ENCODE assay signal across 8 cellular contexts in genomic region chr1:113391643-113392271, GRCh38. TPM values are rescaled to one million over a fixed set of nuclear protein-coding genes. Genes with fewer than 3 reads are reported as not detected.
DNase-seq lines count a peak whose midpoint lies in the region; ATAC-seq lines count a peak whose summit lies in the region.

No MANE protein-coding gene starts in this region.

- H3K4me1 Mint-ChIP-seq in activated naive CD8-positive, alpha-beta T cell treated with anti-CD3 and anti-CD28 coated beads, Interleukin-2, amount 10 ng/mL, durations not matched to agents 7 days and 5 days: peaks cover 26% of the 10 kb centered on the region
- peaks cover 16 to 18% of the 10 kb centered on the region in 2 donors for H3K4me1 Mint-ChIP-seq in stimulated activated naive B cell treated with anti-CD40 and anti-IgM and Interleukin-4, amounts not matched to agents 10 μg/mL and 1 μg/mL and 100 μg/mL, for 72 hours

- DNase-seq in DMS79 treated with DMSO at 0.1 percent for 48 hours (lab: John Stamatoyannopoulos, UW) (peak; percentile 68), NCI-H128 (lab: John Stamatoyannopoulos, UW; ENCODE audit: unreplicated experiment) (peak; percentile 29), islet precursor cell (peak; percentile 59), germinal center (ENCODE audit: low spot score) (no peak)
- DNase-seq in activated naive CD8-positive, alpha-beta T cell treated with anti-CD3 and anti-CD28 coated beads, Interleukin-2, amount 10 ng/mL, durations not matched to agents 7 days and 5 days: no peak
- no peak for DNase-seq in stimulated activated naive B cell treated with anti-CD40 and anti-IgM and Interleukin-4, amounts not matched to agents 10 μg/mL and 1 μg/mL and 100 μg/mL, for 72 hours
- DNase-seq in stimulated activated CD4-positive, alpha-beta T cell treated with anti-CD3 and anti-CD28 coated beads, Interleukin-1b, Interleukin-23, amount 100 ng/mL, for 48 hours: no peak

- peaks cover 46% of the 10 kb centered on the region for H3K27me3 Mint-ChIP-seq in activated naive CD8-positive, alpha-beta T cell treated with anti-CD3 and anti-CD28 coated beads, Interleukin-2, amount 10 ng/mL, durations not matched to agents 7 days and 5 days
- peaks cover 31 to 41% of the 10 kb centered on the region in 2 donors for H3K27me3 Mint-ChIP-seq in stimulated activated naive B cell treated with anti-CD40 and anti-IgM and Interleukin-4, amounts not matched to agents 10 μg/mL and 1 μg/mL and 100 μg/mL, for 72 hours

- peak overlapping the region; percentile 86 for H3K4me3 Mint-ChIP-seq in activated naive CD8-positive, alpha-beta T cell treated with anti-CD3 and anti-CD28 coated beads, Interleukin-2, amount 10 ng/mL, durations not matched to agents 7 days and 5 days
- H3K4me3 Mint-ChIP-seq in stimulated activated naive B cell treated with anti-CD40 and anti-IgM and Interleukin-4, amounts not matched to agents 10 μg/mL and 1 μg/mL and 100 μg/mL, for 72 hours: peak overlapping the region; percentile 79 to 87

- peak overlapping the region; percentile 49 for H3K27ac Mint-ChIP-seq in activated naive CD8-positive, alpha-beta T cell treated with anti-CD3 and anti-CD28 coated beads, Interleukin-2, amount 10 ng/mL, durations not matched to agents 7 days and 5 days
- no peak overlapping the region for H3K27ac Mint-ChIP-seq in stimulated activated naive B cell treated with anti-CD40 and anti-IgM and Interleukin-4, amounts not matched to agents 10 μg/mL and 1 μg/mL and 100 μg/mL, for 72 hours

- H3K36me3 Mint-ChIP-seq in activated naive CD8-positive, alpha-beta T cell treated with anti-CD3 and anti-CD28 coated beads, Interleukin-2, amount 10 ng/mL, durations not matched to agents 7 days and 5 days: no peaks in the 10 kb centered on the region
- peaks cover 0 to 3% of the 10 kb centered on the region in 2 donors for H3K36me3 Mint-ChIP-seq in stimulated activated naive B cell treated with anti-CD40 and anti-IgM and Interleukin-4, amounts not matched to agents 10 μg/mL and 1 μg/mL and 100 μg/mL, for 72 hours

- no peak for ATAC-seq in activated naive CD8-positive, alpha-beta T cell treated with anti-CD3 and anti-CD28 coated beads, Interleukin-2, amount 10 ng/mL, durations not matched to agents 7 days and 5 days (ENCODE audit: low read depth)
- no peak for ATAC-seq in stimulated activated naive B cell treated with anti-CD40 and anti-IgM and Interleukin-4, amounts not matched to agents 10 μg/mL and 1 μg/mL and 100 μg/mL, for 72 hours (replicated peaks)
- ATAC-seq in HG02885 (IDR thresholded peaks at IDR 0.05; ENCODE audit: poor library complexity, unreplicated experiment): no peak

- peaks cover 2% of the 10 kb centered on the region for H3K9me3 Mint-ChIP-seq in activated naive CD8-positive, alpha-beta T cell treated with anti-CD3 and anti-CD28 coated beads, Interleukin-2, amount 10 ng/mL, durations not matched to agents 7 days and 5 days
- H3K9me3 Mint-ChIP-seq in stimulated activated naive B cell treated with anti-CD40 and anti-IgM and Interleukin-4, amounts not matched to agents 10 μg/mL and 1 μg/mL and 100 μg/mL, for 72 hours: peaks cover 0 to 3% of the 10 kb centered on the region in 2 donors

- POLR2A ChIA-PET in activated naive CD8-positive, alpha-beta T cell treated with anti-CD3 and anti-CD28 coated beads, Interleukin-2, amount 10 ng/mL, durations not matched to agents 7 days and 5 days (lab: Charles Lee): interaction anchor here (1.0 kb wide), 1 partner anchor 17 kb away, joined by 3 read pairs; no protein-coding TSS in a partner anchor

RNA-seq across cellular contexts. Expression of gene MAGI3, which starts 1.4 kb away (rescaled TPM):
- total RNA-seq in activated naive CD8-positive, alpha-beta T cell treated with anti-CD3 and anti-CD28 coated beads, Interleukin-2, amount 10 ng/mL, durations not matched to agents 7 days and 5 days: 1 to 10 TPM; 5.2 to 5.8 TPM

Comparison
In these comparisons a context has a peak if more than half of its experiments do, and no peak if none do; other contexts are left out.
1. DNase-seq: peak in DMS79 treated with DMSO at 0.1 percent for 48 hours (single experiment), NCI-H128 (single experiment) and islet precursor cell (single experiment); none in activated naive CD8-positive, alpha-beta T cell treated with anti-CD3 and anti-CD28 coated beads, Interleukin-2, amount 10 ng/mL, durations not matched to agents 7 days and 5 days (single experiment), stimulated activated naive B cell treated with anti-CD40 and anti-IgM and Interleukin-4, amounts not matched to agents 10 μg/mL and 1 μg/mL and 100 μg/mL, for 72 hours (single experiment), stimulated activated CD4-positive, alpha-beta T cell treated with anti-CD3 and anti-CD28 coated beads, Interleukin-1b, Interleukin-23, amount 100 ng/mL, for 48 hours (single experiment) and germinal center (single experiment).